Comparison of ENCODE assay signal across 9 cellular contexts in the genomic region with DNA sequence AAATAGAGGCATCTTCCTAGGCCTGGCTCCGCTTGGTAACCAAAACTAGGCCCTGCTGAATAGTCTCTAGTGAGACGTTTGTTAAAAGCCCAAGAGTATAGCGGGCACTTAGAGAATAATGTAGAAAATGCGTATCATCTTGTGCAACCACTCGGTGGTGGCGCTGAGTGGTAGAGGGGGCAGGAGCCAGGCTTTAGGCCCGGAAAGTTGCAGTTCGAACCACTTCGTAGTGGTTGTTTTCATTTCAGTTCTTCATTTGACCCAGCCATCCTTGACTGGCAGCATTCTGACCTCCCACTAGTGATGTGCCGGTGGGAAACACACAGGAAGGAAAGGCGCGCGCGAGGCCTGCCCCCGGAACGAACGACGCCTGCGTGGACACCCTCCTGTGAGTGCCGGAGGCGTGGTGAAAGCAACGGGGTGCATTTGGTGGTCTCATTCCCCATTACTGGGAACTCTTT. TPM values are rescaled to one million over a fixed set of nuclear protein-coding genes. Genes with fewer than 3 reads are reported as not detected.
DNase-seq lines count a peak whose midpoint lies in the region; ATAC-seq, FAIRE-seq and TF ChIP-seq lines count a peak whose summit lies in the region.
"Had no signal": no experiment of that assay in that cellular context is flagged by ENCODE, and none has a peak within 500 bp of the region (broad histone marks: within the 10 kb centered on the region; RNA-seq: fewer than 3 reads in every experiment).

No MANE protein-coding gene starts in this region.

- peak overlapping the region; percentile 28 for H3K4me3 ChIP-seq in fibroblast of the aortic adventitia (ENCODE audit: low read depth, low read length)

- no peak overlapping the region for H3K27ac Mint-ChIP-seq in activated B cell treated with CpG ODN at 0.5 μM for 24 hours

- ATAC-seq in activated B cell treated with CpG ODN at 0.5 μM for 24 hours (ENCODE audit: low read depth) (no peak), HG02981 (IDR thresholded peaks at IDR 0.05; ENCODE audit: unreplicated experiment) (no peak), GM18867 (IDR thresholded peaks at IDR 0.05; ENCODE audit: unreplicated experiment) (no peak)

- peaks cover 62% of the 10 kb centered on the region for H3K27me3 Mint-ChIP-seq in activated B cell treated with CpG ODN at 0.5 μM for 24 hours

- peaks cover 21% of the 10 kb centered on the region for H3K4me1 Mint-ChIP-seq in activated B cell treated with CpG ODN at 0.5 μM for 24 hours

- TF ChIP-seq CTCF in activated B cell treated with CpG ODN at 0.5 μM for 24 hours (IDR thresholded peaks at IDR 0.05) (no peak), fibroblast of the aortic adventitia (IDR thresholded peaks at IDR 0.05; ENCODE audit: insufficient read depth, low read length) (no peak)

- H3K9me3 Mint-ChIP-seq in activated B cell treated with CpG ODN at 0.5 μM for 24 hours = peaks cover 12% of the 10 kb centered on the region

- no peak for FAIRE-seq in RCC 7860 (lab: Jason Lieb, UNC)

- CTCF ChIA-PET in activated B cell treated with CpG ODN at 0.5 μM for 24 hours (lab: Charles Lee) = no interaction called here

- H3K4me3 Mint-ChIP-seq in activated B cell treated with CpG ODN at 0.5 μM for 24 hours = peak overlapping the region; percentile 45

- POLR2A ChIA-PET in activated B cell treated with CpG ODN at 0.5 μM for 24 hours (lab: Charles Lee) = no interaction called here

- no peaks in the 10 kb centered on the region for H3K36me3 Mint-ChIP-seq in activated B cell treated with CpG ODN at 0.5 μM for 24 hours (ENCODE audit: low read depth)

- DNase-seq in activated effector memory CD4-positive, alpha-beta T cell treated with anti-CD3 and anti-CD28 coated beads, Interleukin-2, amount 50 U/mL, for 16 hours = peak; percentile 65
- no peak for DNase-seq in activated effector memory CD4-positive, alpha-beta T cell treated with Interleukin-2 at 50 U/mL for 16 hours
- DNase-seq in activated B cell treated with CpG ODN at 0.5 μM for 24 hours (no peak), fibroblast of the aortic adventitia (ENCODE audit: low read depth) (peak; percentile 2), RCC 7860 (ENCODE audit: low spot score) (no peak)
- peak; percentile 50 for DNase-seq in stimulated activated CD8-positive, alpha-beta memory T cell treated with anti-CD3 and anti-CD28 coated beads, Interleukin-4, amount 100 ng/mL, for 48 hours

- intact Hi-C loops in activated B cell treated with CpG ODN at 0.5 μM for 24 hours (cut with micrococcal nuclease) = no loop called here

RNA-seq across cellular contexts. Expression of gene GPX5, which starts 18.0 kb away (rescaled TPM):
- total RNA-seq in activated B cell treated with CpG ODN at 0.5 μM for 24 hours (not detected in 2 replicates), fibroblast of the aortic adventitia (ENCODE audit: low replicate concordance) (not detected in 2 replicates)
- total RNA-seq: Daoy had no signal

RNA-seq across cellular contexts. Expression of gene GPX6, which starts 28.1 kb away (rescaled TPM):
- not detected in 2 replicates for total RNA-seq in activated B cell treated with CpG ODN at 0.5 μM for 24 hours
- not detected in 2 replicates for total RNA-seq in fibroblast of the aortic adventitia (ENCODE audit: low replicate concordance)
- total RNA-seq: Daoy had no signal

Comparison
In these comparisons a context has a peak if more than half of its experiments do, and no peak if none do; other contexts are left out.
1. DNase-seq: peak in activated effector memory CD4-positive, alpha-beta T cell treated with anti-CD3 and anti-CD28 coated beads, Interleukin-2, amount 50 U/mL, for 16 hours (single experiment), fibroblast of the aortic adventitia (single experiment) and stimulated activated CD8-positive, alpha-beta memory T cell treated with anti-CD3 and anti-CD28 coated beads, Interleukin-4, amount 100 ng/mL, for 48 hours (single experiment); none in activated effector memory CD4-positive, alpha-beta T cell treated with Interleukin-2 at 50 U/mL for 16 hours (single experiment), activated B cell treated with CpG ODN at 0.5 μM for 24 hours (single experiment) and RCC 7860 (single experiment).